ENCODE assay signal across 8 cellular contexts in the genomic region with DNA sequence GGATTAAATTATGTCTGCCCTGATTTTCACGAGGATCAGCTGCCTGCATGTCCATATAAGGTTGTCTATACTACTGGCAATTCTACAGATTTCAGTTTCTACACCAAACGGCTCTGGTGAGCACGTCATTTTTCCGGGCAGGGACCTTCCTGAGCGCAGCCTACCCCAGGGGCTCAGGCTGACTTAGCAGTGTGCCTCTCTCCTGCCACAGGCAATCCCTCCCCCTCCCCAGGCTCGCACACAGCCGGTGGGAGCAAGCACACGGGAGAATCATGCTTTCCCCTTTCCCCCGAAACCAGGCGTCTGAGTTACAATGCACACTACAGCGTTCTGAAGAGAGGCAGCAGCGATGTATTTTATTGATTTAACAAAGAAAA. TPM values are rescaled to one million over a fixed set of nuclear protein-coding genes. Genes with fewer than 3 reads are reported as not detected.
DNase-seq lines count a peak whose midpoint lies in the region; ATAC-seq and TF ChIP-seq lines count a peak whose summit lies in the region.

No MANE protein-coding gene starts in this region.

- peaks cover 57% of the 10 kb centered on the region for H3K4me1 Mint-ChIP-seq in activated CD4-positive, alpha-beta T cell treated with anti-CD3 and anti-CD28 coated beads, Interleukin-2, amount 10 ng/mL, durations not matched to agents 7 days and 5 days
- H3K4me1 Mint-ChIP-seq in stimulated activated naive CD8-positive, alpha-beta T cell treated with anti-CD3 and anti-CD28 coated beads, Interleukin-15, Interleukin-2, amounts not matched to agents 100 ng/mL and 50 ng/mL, for 24 hours (ENCODE audit: low read depth) = peaks cover 59% of the 10 kb centered on the region

- peak overlapping the region; percentile 83 for H3K18ac ChIP-seq in mesendoderm (ENCODE audit: low read length)

- no peak overlapping the region for H2BK120ac ChIP-seq in mesendoderm (ENCODE audit: low read depth, low read length)

- no peak for TF ChIP-seq POLR2A in NB4 (IDR thresholded peaks at IDR 0.05; ENCODE audit: extremely low read depth, insufficient read length)

- H2AK5ac ChIP-seq in mesendoderm (ENCODE audit: low read length) = no peak overlapping the region

- H3K9me3 Mint-ChIP-seq in activated CD4-positive, alpha-beta T cell treated with anti-CD3 and anti-CD28 coated beads, Interleukin-2, amount 10 ng/mL, durations not matched to agents 7 days and 5 days = no peaks in the 10 kb centered on the region
- no peaks in the 10 kb centered on the region for H3K9me3 Mint-ChIP-seq in stimulated activated naive CD8-positive, alpha-beta T cell treated with anti-CD3 and anti-CD28 coated beads, Interleukin-15, Interleukin-2, amounts not matched to agents 100 ng/mL and 50 ng/mL, for 24 hours

- H3K9ac ChIP-seq in mesendoderm (ENCODE audit: low read length) = peak overlapping the region; percentile 97

- peaks cover 17% of the 10 kb centered on the region for H3K4me1 ChIP-seq in mesendoderm (ENCODE audit: control insufficient read depth, low read depth, low read length)

- DNase-seq in Daoy (ENCODE audit: low read depth) (peak; percentile 80), NB4 (ENCODE audit: low read depth) (peak; percentile 74), mesendoderm (peak; percentile 81), GOT3 (lab: John Stamatoyannopoulos, UW) (no peak)
- DNase-seq in activated CD4-positive, alpha-beta T cell treated with anti-CD3 and anti-CD28 coated beads, Interleukin-2, amount 10 ng/mL, durations not matched to agents 7 days and 5 days = peak; percentile 82
- DNase-seq in effector CD8-positive, alpha-beta T cell (lab: John Stamatoyannopoulos, UW) = peak; percentile 35

- H4K8ac ChIP-seq in mesendoderm (ENCODE audit: low read depth, low read length) = no peak overlapping the region

- H3K4me3 Mint-ChIP-seq in activated CD4-positive, alpha-beta T cell treated with anti-CD3 and anti-CD28 coated beads, Interleukin-2, amount 10 ng/mL, durations not matched to agents 7 days and 5 days = peak overlapping the region; percentile 93
- H3K4me3 Mint-ChIP-seq in stimulated activated naive CD8-positive, alpha-beta T cell treated with anti-CD3 and anti-CD28 coated beads, Interleukin-15, Interleukin-2, amounts not matched to agents 100 ng/mL and 50 ng/mL, for 24 hours = peak overlapping the region; percentile 95

- H3K27ac Mint-ChIP-seq in activated CD4-positive, alpha-beta T cell treated with anti-CD3 and anti-CD28 coated beads, Interleukin-2, amount 10 ng/mL, durations not matched to agents 7 days and 5 days = peak overlapping the region; percentile 97
- peak overlapping the region; percentile 98 for H3K27ac Mint-ChIP-seq in stimulated activated naive CD8-positive, alpha-beta T cell treated with anti-CD3 and anti-CD28 coated beads, Interleukin-15, Interleukin-2, amounts not matched to agents 100 ng/mL and 50 ng/mL, for 24 hours

- peak overlapping the region; percentile 83 for H3K23ac ChIP-seq in mesendoderm (ENCODE audit: low read length)

- no CpG with 5 or more reads among the region's 12 CpGs for WGBS in mesendoderm (ENCODE audit: extremely low coverage, insufficient coverage, low lambda C conversion rate)

- TF ChIP-seq CTCF in NB4 (IDR thresholded peaks at IDR 0.05; ENCODE audit: low read depth, low read length) = no peak

- H3K56ac ChIP-seq in mesendoderm (ENCODE audit: low read length) = peak overlapping the region; percentile 97

- no peak overlapping the region for H4K5ac ChIP-seq in mesendoderm (ENCODE audit: low read length)

- H3K4me2 ChIP-seq in mesendoderm (ENCODE audit: low read length) = peak overlapping the region; percentile 93

- H3K36me3 Mint-ChIP-seq in activated CD4-positive, alpha-beta T cell treated with anti-CD3 and anti-CD28 coated beads, Interleukin-2, amount 10 ng/mL, durations not matched to agents 7 days and 5 days (ENCODE audit: low read depth) = peaks cover 62% of the 10 kb centered on the region
- H3K36me3 Mint-ChIP-seq in stimulated activated naive CD8-positive, alpha-beta T cell treated with anti-CD3 and anti-CD28 coated beads, Interleukin-15, Interleukin-2, amounts not matched to agents 100 ng/mL and 50 ng/mL, for 24 hours (ENCODE audit: low read depth) = peaks cover 62% of the 10 kb centered on the region

- H3K79me2 ChIP-seq in mesendoderm (ENCODE audit: control insufficient read depth, insufficient read depth, low read length) = peaks cover 66% of the 10 kb centered on the region

- H3K4me3 ChIP-seq in NB4 (ENCODE audit: low read depth, low read length) (peak overlapping the region; percentile 88), mesendoderm (ENCODE audit: low read length) (peak overlapping the region; percentile 93)

- peak overlapping the region; percentile 98 for H3K27ac ChIP-seq in mesendoderm (ENCODE audit: low read depth, low read length)

- peak overlapping the region; percentile 83 for H2BK5ac ChIP-seq in mesendoderm (ENCODE audit: low read length)

- CTCF ChIA-PET in activated CD4-positive, alpha-beta T cell treated with anti-CD3 and anti-CD28 coated beads, Interleukin-2, amount 10 ng/mL, durations not matched to agents 7 days and 5 days (lab: Charles Lee) = interaction anchor here (0.9 to 2.3 kb wide), 5 partner anchors 24 to 180 kb away, joined by 3 to 6 read pairs (median 3); no protein-coding TSS in a partner anchor

- H3K27me3 ChIP-seq in mesendoderm (ENCODE audit: insufficient read depth, low read length, poor library complexity) = no peaks in the 10 kb centered on the region

- H3K36me3 ChIP-seq in mesendoderm (ENCODE audit: control insufficient read depth, insufficient read depth, low read length) = peaks cover 28% of the 10 kb centered on the region

- peak overlapping the region; percentile 83 for H3K4ac ChIP-seq in mesendoderm (ENCODE audit: low read depth, low read length)

- H3K27me3 Mint-ChIP-seq in activated CD4-positive, alpha-beta T cell treated with anti-CD3 and anti-CD28 coated beads, Interleukin-2, amount 10 ng/mL, durations not matched to agents 7 days and 5 days = no peaks in the 10 kb centered on the region
- no peaks in the 10 kb centered on the region for H3K27me3 Mint-ChIP-seq in stimulated activated naive CD8-positive, alpha-beta T cell treated with anti-CD3 and anti-CD28 coated beads, Interleukin-15, Interleukin-2, amounts not matched to agents 100 ng/mL and 50 ng/mL, for 24 hours

- ATAC-seq in GM21576 (IDR thresholded peaks at IDR 0.05; ENCODE audit: unreplicated experiment) = peak; percentile 36

- no peak overlapping the region for H2BK15ac ChIP-seq in mesendoderm (replicated peaks; ENCODE audit: low read depth)

- H3K79me1 ChIP-seq in mesendoderm (ENCODE audit: low read length) = peaks cover 23% of the 10 kb centered on the region

- POLR2A ChIA-PET in activated CD4-positive, alpha-beta T cell treated with anti-CD3 and anti-CD28 coated beads, Interleukin-2, amount 10 ng/mL, durations not matched to agents 7 days and 5 days (lab: Charles Lee) = interaction anchor here (0.6 to 4.0 kb wide), 5 partner anchors 20 to 278 kb away, joined by 3 to 46 read pairs (median 3); no protein-coding TSS in a partner anchor

RNA-seq across cellular contexts. Expression of a gene that starts 1.7 kb away (rescaled TPM):
- total RNA-seq in Daoy (2014; rRNA removed; shearing (Covaris generic)) = 7.5 and 11.6 TPM in 2 replicates
- 100 to 1,000 TPM; 155 to 167 TPM for total RNA-seq in activated CD4-positive, alpha-beta T cell treated with anti-CD3 and anti-CD28 coated beads, Interleukin-2, amount 10 ng/mL, durations not matched to agents 7 days and 5 days
- 36.1 TPM for polyA plus RNA-seq in mesendoderm (2013, experiment 1 of 2)
- 35.3 TPM for polyA plus RNA-seq in mesendoderm (2013, experiment 2 of 2)

Comparison
In these comparisons a context has a peak if more than half of its experiments do, and no peak if none do; other contexts are left out.
1. RNA of a gene that starts 1.7 kb away (total RNA-seq): 155 to 167 TPM in activated CD4-positive, alpha-beta T cell treated with anti-CD3 and anti-CD28 coated beads, Interleukin-2, amount 10 ng/mL, durations not matched to agents 7 days and 5 days; 7.5 to 11.6 TPM in Daoy; every median in the first group is over 10 times any median in the second.